In genomic region chrX:119234931-119235555, GRCh38 we compare ENCODE assay signal across 12 cellular contexts. TPM values are rescaled to one million over a fixed set of nuclear protein-coding genes. Genes with fewer than 3 reads are reported as not detected.
DNase-seq lines count a peak whose midpoint lies in the region; FAIRE-seq and TF ChIP-seq lines count a peak whose summit lies in the region.
"Had no signal": no experiment of that assay in that cellular context is flagged by ENCODE, and none has a peak within 500 bp of the region (broad histone marks: within the 10 kb centered on the region; RNA-seq: fewer than 3 reads in every experiment).

No MANE protein-coding gene starts in this region.

- H3K4me1 Mint-ChIP-seq in activated CD4-positive, alpha-beta T cell treated with anti-CD3 and anti-CD28 coated beads, Interleukin-2, amount 10 ng/mL, durations not matched to agents 24 days and 14 days = peaks cover 14% of the 10 kb centered on the region
- H3K4me1 Mint-ChIP-seq in astrocyte (ENCODE audit: low read depth, unreplicated experiment) = peaks cover 5% of the 10 kb centered on the region
- peaks cover 14 to 22% of the 10 kb centered on the region in 2 donors for H3K4me1 Mint-ChIP-seq in immature natural killer cell

- no peak for DNase-seq in activated CD4-positive, alpha-beta T cell treated with anti-CD3 and anti-CD28 coated beads, Interleukin-2, amount 10 ng/mL, durations not matched to agents 24 days and 14 days
- no peak for DNase-seq in activated CD4-positive, alpha-beta T cell treated with anti-CD3 and anti-CD28 coated beads for 48 hours
- no peak for DNase-seq in astrocyte (ENCODE audit: low read depth)
- no peak for DNase-seq in immature natural killer cell
- DNase-seq in SKM-1 (lab: John Stamatoyannopoulos, UW; ENCODE audit: unreplicated experiment) = no peak
- no peak for DNase-seq in Kasumi-1 (lab: John Stamatoyannopoulos, UW)
- DNase-seq in MG63 = no peak
- DNase-seq: activated gamma-delta T cell treated with Interleukin-2 at 50 U/mL for 16 hours; stimulated activated CD4-positive, alpha-beta T cell treated with anti-CD3 and anti-CD28 coated beads, Interleukin-4, amount 100 ng/mL, for 4 hours had no signal

- peaks cover 11% of the 10 kb centered on the region for H3K4me1 ChIP-seq in astrocyte (ENCODE audit: insufficient read depth, low read length)

- peak overlapping the region; percentile 93 for H3K4me3 Mint-ChIP-seq in activated CD4-positive, alpha-beta T cell treated with anti-CD3 and anti-CD28 coated beads, Interleukin-2, amount 10 ng/mL, durations not matched to agents 24 days and 14 days
- H3K4me3 Mint-ChIP-seq in astrocyte (ENCODE audit: unreplicated experiment) = peak overlapping the region; percentile 92
- peak overlapping the region; percentile 78 to 86 (median 82) for H3K4me3 Mint-ChIP-seq in immature natural killer cell

- FAIRE-seq in astrocyte (lab: Jason Lieb, UNC) = no peak
- FAIRE-seq: RCC 7860 had no signal

- H2AFZ ChIP-seq in astrocyte (ENCODE audit: low read depth, low read length) = peak overlapping the region; percentile 81

- H3K27me3 Mint-ChIP-seq in activated CD4-positive, alpha-beta T cell treated with anti-CD3 and anti-CD28 coated beads, Interleukin-2, amount 10 ng/mL, durations not matched to agents 24 days and 14 days = peaks cover 30% of the 10 kb centered on the region
- H3K27me3 Mint-ChIP-seq in astrocyte (ENCODE audit: low read depth, unreplicated experiment) = no peaks in the 10 kb centered on the region
- H3K27me3 Mint-ChIP-seq in immature natural killer cell (ENCODE audit: low read depth in 3 of 3) = peaks cover 2 to 4% (median 3%) of the 10 kb centered on the region in 3 donors

- intact Hi-C loops in activated CD4-positive, alpha-beta T cell treated with anti-CD3 and anti-CD28 coated beads, Interleukin-2, amount 10 ng/mL, durations not matched to agents 24 days and 14 days (cut with micrococcal nuclease) = loop anchor here (5.0 kb wide), 1 partner anchor 258 kb away; no protein-coding TSS in a partner anchor

- H3K4me3 ChIP-seq in astrocyte (ENCODE audit: insufficient read depth, low read depth, low read length) = no peak overlapping the region
- H3K4me3 ChIP-seq in MG63 = no peak overlapping the region

- no peaks in the 10 kb centered on the region for H3K27me3 ChIP-seq in astrocyte (ENCODE audit: insufficient read depth, low read length)
- H3K27me3 ChIP-seq in MG63 = no peaks in the 10 kb centered on the region
- H3K27me3 ChIP-seq: BLaER1 had no signal

- peaks cover 38% of the 10 kb centered on the region for H3K79me2 ChIP-seq in astrocyte (ENCODE audit: insufficient read depth, low read length)

- H3K9ac ChIP-seq in astrocyte (ENCODE audit: low read length) = peak overlapping the region; percentile 69

- H4K20me1 ChIP-seq in astrocyte (ENCODE audit: insufficient read depth, low read length) = peaks cover 15% of the 10 kb centered on the region

- H3K4me2 ChIP-seq in astrocyte (ENCODE audit: low read length) = peak overlapping the region; percentile 88

- H3K27ac Mint-ChIP-seq in activated CD4-positive, alpha-beta T cell treated with anti-CD3 and anti-CD28 coated beads, Interleukin-2, amount 10 ng/mL, durations not matched to agents 24 days and 14 days = no peak overlapping the region
- peak overlapping the region; percentile 51 for H3K27ac Mint-ChIP-seq in astrocyte (ENCODE audit: unreplicated experiment)
- peak overlapping the region in 2 of 6 donors; percentile 47 to 49 for H3K27ac Mint-ChIP-seq in immature natural killer cell

- H3K27ac ChIP-seq in astrocyte (ENCODE audit: low read depth, low read length) = no peak overlapping the region
- H3K27ac ChIP-seq in temporal lobe (ENCODE audit: low read depth, low read length) = peak overlapping the region; percentile 61
- H3K27ac ChIP-seq: BLaER1 had no signal

- H3K36me3 ChIP-seq in astrocyte (ENCODE audit: insufficient read depth, low read length) (no peaks in the 10 kb centered on the region), MG63 (no peaks in the 10 kb centered on the region)
- H3K36me3 ChIP-seq: BLaER1 had no signal

- no peak for TF ChIP-seq CTCF in astrocyte (IDR thresholded peaks at IDR 0.05; ENCODE audit: insufficient read depth, low read depth, low read length)

- peaks cover 5% of the 10 kb centered on the region for H3K9me3 Mint-ChIP-seq in activated CD4-positive, alpha-beta T cell treated with anti-CD3 and anti-CD28 coated beads, Interleukin-2, amount 10 ng/mL, durations not matched to agents 24 days and 14 days
- H3K9me3 Mint-ChIP-seq in astrocyte (ENCODE audit: unreplicated experiment) (no peaks in the 10 kb centered on the region), immature natural killer cell (no peaks in the 10 kb centered on the region)

- H3K36me3 Mint-ChIP-seq in activated CD4-positive, alpha-beta T cell treated with anti-CD3 and anti-CD28 coated beads, Interleukin-2, amount 10 ng/mL, durations not matched to agents 24 days and 14 days (ENCODE audit: low read depth) = peaks cover 9% of the 10 kb centered on the region
- H3K36me3 Mint-ChIP-seq in astrocyte (ENCODE audit: low read depth, unreplicated experiment) (no peaks in the 10 kb centered on the region), immature natural killer cell (no peaks in the 10 kb centered on the region)

- H3K9me3 ChIP-seq in astrocyte (ENCODE audit: insufficient read depth, low read depth, low read length) = no peaks in the 10 kb centered on the region
- no peaks in the 10 kb centered on the region for H3K9me3 ChIP-seq in MG63

RNA-seq across cellular contexts. Expression of gene PGRMC1, which starts 1.0 kb away (rescaled TPM):
- total RNA-seq in activated CD4-positive, alpha-beta T cell treated with anti-CD3 and anti-CD28 coated beads, Interleukin-2, amount 10 ng/mL, durations not matched to agents 24 days and 14 days = 45.5 TPM in 2 replicates
- total RNA-seq in astrocyte = 118 and 120 TPM in 2 replicates
- polyA plus RNA-seq in immature natural killer cell = 10 to 100 TPM; 14.7 to 38.2 (median 24.3) TPM
- 146 TPM for total RNA-seq in temporal lobe
- 120 and 147 TPM in 2 replicates for total RNA-seq in MG63 (2014; rRNA removed; shearing (Covaris generic); ENCODE audit: low replicate concordance)
